14 cellular contexts compared by ENCODE assay signal in genomic region chr2:226742346-226742745, GRCh38. TPM values are rescaled to one million over a fixed set of nuclear protein-coding genes. Genes with fewer than 3 reads are reported as not detected.
A peak's percentile ranks its signal among the peaks of the same experiment; 100 is the strongest.
DNase-seq lines count a peak whose midpoint lies in the region; ATAC-seq and TF ChIP-seq lines count a peak whose summit lies in the region.
"Had no signal": no experiment of that assay in that cellular context is flagged by ENCODE, and none has a peak within 500 bp of the region (broad histone marks: within the 10 kb centered on the region; RNA-seq: fewer than 3 reads in every experiment).

No MANE protein-coding gene starts in this region.

- DNase-seq in breast epithelium (ENCODE audit: low spot score in 2 of 2): peak in 1 of 2 donors; percentile 68
- DNase-seq in mammary epithelial cell: no peak
- peak in 4 of 5 donors; percentile 61 to 73 (median 64) for DNase-seq in heart left ventricle
- DNase-seq in ovary: peak in 4 of 5 donors; percentile 31 to 55 (median 47)
- DNase-seq in uterus: peak; percentile 29 to 30
- no peak for DNase-seq in activated CD4-positive, CD25-positive, alpha-beta regulatory T cell treated with anti-CD3 and anti-CD28 coated beads, Interleukin-2, amount 50 U/mL, for 72 hours
- DNase-seq: activated CD4-positive, alpha-beta T cell treated with anti-CD3 and anti-CD28 coated beads, Interleukin-2, amount 50 U/mL, for 1 hour; activated naive CD4-positive, alpha-beta T cell treated with anti-CD3 and anti-CD28 coated beads, Interleukin-2, amount 50 U/mL, for 16 hours; kidney glomerular epithelial cell; NCI-H345; SK-N-SH had no signal

- TF ChIP-seq POLR2A in breast epithelium (IDR thresholded peaks at IDR 0.05): no peak
- no peak for TF ChIP-seq POLR2A in heart left ventricle (IDR thresholded peaks at IDR 0.05)
- no peak for TF ChIP-seq POLR2A in ovary (IDR thresholded peaks at IDR 0.05)
- no peak for TF ChIP-seq POLR2A in uterus (IDR thresholded peaks at IDR 0.05)

- in situ Hi-C loops in mammary epithelial cell (cut with MboI; ENCODE audit: low sequenced_read_pairs in 2 of 2): no loop called here

- no peak for TF ChIP-seq EP300 in ovary (IDR thresholded peaks at IDR 0.05)

- dilution Hi-C loops in mammary epithelial cell (cut with HindIII; ENCODE audit: low sequenced_read_pairs): loop anchor here (5.0 kb wide), 1 partner anchor 35 kb away; no protein-coding TSS in a partner anchor

- no peak overlapping the region for H2AFZ ChIP-seq in mammary epithelial cell (ENCODE audit: low read depth, low read length)

- no peak overlapping the region for H3K4me3 ChIP-seq in breast epithelium
- no peak overlapping the region for H3K4me3 ChIP-seq in mammary epithelial cell (replicated peaks in 1 of 3; ENCODE audit: insufficient read depth in 1 of 3, low read depth in 2 of 3, low read length in 3 of 3)
- no peak overlapping the region for H3K4me3 ChIP-seq in heart left ventricle
- no peak overlapping the region for H3K4me3 ChIP-seq in ovary
- no peak overlapping the region for H3K4me3 ChIP-seq in uterus

- ATAC-seq in heart left ventricle: peak; percentile 84 to 92 (median 89)
- ATAC-seq in HG02840 (IDR thresholded peaks at IDR 0.05; ENCODE audit: low FRiP score, unreplicated experiment): no peak
- ATAC-seq in HG03457 (IDR thresholded peaks at IDR 0.05; ENCODE audit: unreplicated experiment): no peak

- H3K79me2 ChIP-seq in mammary epithelial cell (ENCODE audit: insufficient read depth, low read length): peaks cover 92% of the 10 kb centered on the region

- H3K27ac ChIP-seq in breast epithelium (peak overlapping the region; percentile 62 to 83), mammary epithelial cell (ENCODE audit: insufficient read depth, low read depth, low read length) (no peak overlapping the region), heart left ventricle (peak overlapping the region; percentile 58 to 88 (median 74)), ovary (peak overlapping the region in 1 of 2 donors; percentile 69), uterus (peak overlapping the region; percentile 53 to 74)
- H3K27ac ChIP-seq: KMS-11 had no signal

- no peaks in the 10 kb centered on the region for H4K20me1 ChIP-seq in mammary epithelial cell (ENCODE audit: insufficient read depth, low read length)

- 65% methylated on average over 4 of the region's 5 CpGs for WGBS in mammary epithelial cell (ENCODE audit: low coverage, missing lambda C conversion rate)
- 23 to 38% (median 32%) methylated on average over 5 of the region's 5 CpGs for WGBS in heart left ventricle, 4 donors
- WGBS in ovary, 3 donors: 22 to 35% (median 26%) methylated on average over 5 of the region's 5 CpGs

- H3K27me3 ChIP-seq in breast epithelium (no peaks in the 10 kb centered on the region), mammary epithelial cell (ENCODE audit: insufficient read depth, low read length) (no peaks in the 10 kb centered on the region), heart left ventricle (no peaks in the 10 kb centered on the region), ovary (no peaks in the 10 kb centered on the region), uterus (no peaks in the 10 kb centered on the region)

- H3K4me1 ChIP-seq in breast epithelium: peaks cover 5 to 6% of the 10 kb centered on the region in 2 donors
- H3K4me1 ChIP-seq in mammary epithelial cell (ENCODE audit: insufficient read depth, low read length): peaks cover 5% of the 10 kb centered on the region
- H3K4me1 ChIP-seq in heart left ventricle: peaks cover 8 to 77% (median 41%) of the 10 kb centered on the region in 12 donors
- peaks cover 28% of the 10 kb centered on the region for H3K4me1 ChIP-seq in ovary (ENCODE audit: insufficient read depth)
- peaks cover 6 to 7% of the 10 kb centered on the region in 2 donors for H3K4me1 ChIP-seq in uterus

- no peak overlapping the region for H3K9ac ChIP-seq in mammary epithelial cell (ENCODE audit: insufficient read depth, low read length)
- H3K9ac ChIP-seq: KMS-11, SK-N-SH had no signal

- no peak overlapping the region for H3K4me2 ChIP-seq in mammary epithelial cell (ENCODE audit: insufficient read depth, low read depth, low read length)
- H3K4me2 ChIP-seq: KMS-11, SK-N-SH had no signal

- H3K9me3 ChIP-seq in breast epithelium (no peaks in the 10 kb centered on the region), mammary epithelial cell (replicated peaks; ENCODE audit: insufficient read depth, low read length) (no peaks in the 10 kb centered on the region), heart left ventricle (no peaks in the 10 kb centered on the region), ovary (peaks cover 0 to 3% of the 10 kb centered on the region in 2 donors), uterus (no peaks in the 10 kb centered on the region)
- H3K9me3 ChIP-seq: SK-N-SH had no signal

- CTCF ChIA-PET in mammary epithelial cell (lab: Charles Lee; ENCODE audit: low non-redundant PET): no interaction called here

- TF ChIP-seq CTCF in breast epithelium (IDR thresholded peaks at IDR 0.05) (no peak), mammary epithelial cell (conservative IDR thresholded peaks at IDR 0.05 in 1 of 2, IDR thresholded peaks at IDR 0.05 in 1 of 2; ENCODE audit: extremely low read depth in 1 of 2, insufficient read depth in 1 of 2, low read depth in 1 of 2, low read length in 2 of 2) (no peak), heart left ventricle (IDR thresholded peaks at IDR 0.05) (no peak), ovary (IDR thresholded peaks at IDR 0.05) (no peak), uterus (IDR thresholded peaks at IDR 0.05) (no peak)

- no TSS peak for BruUV-seq in mammary epithelial cell (replicated peaks; lab: Mats Ljungman, UMichigan)

- intact Hi-C loops in breast epithelium (cut with DNase I; ENCODE audit: low total_unique reads) (loop anchor here (10.0 kb wide), 1 partner anchor 52 kb away; the partner anchor contains the start of gene IRS1), mammary epithelial cell (cut with micrococcal nuclease) (no loop called here), heart left ventricle (cut with DNase I) (loop anchor here in 2 of 10 donors (2.0 to 5.0 kb wide), 2 partner anchors 16 to 55 kb away; partner anchors contain the start of gene IRS1 (in 1 of the 2)), ovary (cut with DNase I) (loop anchor here in 2 of 4 donors (5.0 to 10.0 kb wide), 2 partner anchors 50 to 52 kb away; partner anchors contain the start of gene IRS1 (in 1 of the 2)), uterus (cut with DNase I; ENCODE audit: low total_unique reads) (no loop called here)

- no peaks in the 10 kb centered on the region for H3K36me3 ChIP-seq in breast epithelium
- H3K36me3 ChIP-seq in mammary epithelial cell (ENCODE audit: insufficient read depth, low read length): peaks cover 4% of the 10 kb centered on the region
- no peaks in the 10 kb centered on the region for H3K36me3 ChIP-seq in heart left ventricle
- no peaks in the 10 kb centered on the region for H3K36me3 ChIP-seq in ovary
- H3K36me3 ChIP-seq in uterus: no peaks in the 10 kb centered on the region

RNA-seq across cellular contexts. Expression of gene IRS1, which starts 57.3 kb away (rescaled TPM):
- total RNA-seq in breast epithelium (10 to 100 TPM; 18.4 to 48.3 (median 22.3) TPM), mammary epithelial cell (10 to 100 TPM; 25.8 to 36.2 TPM), heart left ventricle (10 to 100 TPM; 13.4 to 45.8 (median 16.8) TPM), ovary (10 to 100 TPM; 29.5 to 87.0 (median 45.1) TPM), uterus (10 to 100 TPM; 11.5 to 54.2 (median 29.5) TPM)
- polyA plus RNA-seq in mammary epithelial cell (27.6 TPM), heart left ventricle (1 to 10 TPM; 5.0 to 6.5 TPM), ovary (10 to 100 TPM; 22.3 to 40.2 TPM)
- 45.6 TPM for polyA minus RNA-seq in mammary epithelial cell

Comparison
In these comparisons a context has a peak if more than half of its experiments do, and no peak if none do; other contexts are left out.
1. DNase-seq: peak in heart left ventricle (4 of 5), ovary (4 of 5) and uterus (2 of 2); none in mammary epithelial cell (single experiment) and activated CD4-positive, CD25-positive, alpha-beta regulatory T cell treated with anti-CD3 and anti-CD28 coated beads, Interleukin-2, amount 50 U/mL, for 72 hours (single experiment).
2. ATAC-seq: peak in heart left ventricle (4 of 4); none in HG02840 (single experiment) and HG03457 (single experiment).